Comparison of ENCODE assay signal across 11 cellular contexts in the genomic region with DNA sequence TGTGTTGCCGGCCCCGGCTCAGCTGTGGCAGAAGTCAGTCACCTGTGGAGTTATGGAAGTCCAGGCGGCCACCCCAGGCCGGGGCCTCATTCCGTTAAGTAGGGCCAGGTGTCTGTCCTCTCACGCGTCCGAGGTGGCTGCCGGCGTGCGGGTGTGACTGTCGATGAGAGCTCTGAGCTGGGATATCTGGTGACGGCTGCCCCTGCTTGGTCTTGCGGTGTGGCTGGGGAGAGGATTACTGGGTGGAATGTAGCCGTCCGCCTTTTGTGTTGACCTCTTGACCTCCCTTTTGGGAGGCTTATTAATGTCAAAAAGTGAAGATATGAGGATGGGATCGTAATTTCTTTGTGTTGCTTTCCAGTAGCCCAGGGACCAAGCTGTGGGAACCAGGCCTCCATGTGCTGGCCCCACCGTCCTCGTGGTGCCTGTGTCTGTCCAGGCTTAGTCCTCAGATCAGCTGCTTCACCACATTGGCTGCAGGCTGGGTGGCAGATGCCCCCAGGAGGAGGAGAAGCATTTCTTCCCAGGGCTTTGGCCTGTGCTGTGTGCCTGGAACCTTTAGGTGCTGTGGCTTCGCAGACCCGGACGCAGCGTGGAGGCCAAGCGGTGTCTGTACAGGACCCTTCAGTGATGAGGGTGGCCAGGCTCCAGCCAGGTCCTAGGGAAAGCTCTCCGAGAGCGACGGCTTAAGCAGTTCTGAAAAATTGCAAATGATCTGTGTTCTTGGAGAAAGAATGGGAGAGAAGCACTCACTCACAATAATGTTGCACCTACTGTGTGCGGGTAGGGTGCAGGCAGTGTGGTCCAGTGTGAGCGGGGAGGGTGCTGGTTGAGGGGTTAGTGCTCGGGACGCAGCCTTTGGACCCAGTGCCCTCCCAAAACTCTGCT. TPM values are rescaled to one million over a fixed set of nuclear protein-coding genes. Genes with fewer than 3 reads are reported as not detected.
DNase-seq lines count a peak whose midpoint lies in the region; ATAC-seq, FAIRE-seq and TF ChIP-seq lines count a peak whose summit lies in the region.
"Had no signal": no experiment of that assay in that cellular context is flagged by ENCODE, and none has a peak within 500 bp of the region (broad histone marks: within the 10 kb centered on the region; RNA-seq: fewer than 3 reads in every experiment).

No MANE protein-coding gene starts in this region.

- peaks cover 15% of the 10 kb centered on the region for H3K79me1 ChIP-seq in H1 (ENCODE audit: low read depth, low read length)

- no peak for TF ChIP-seq EP300 in H1 (IDR thresholded peaks at IDR 0.05; ENCODE audit: borderline replicate concordance in 1 of 2, low read depth in 2 of 2, low read length in 2 of 2)

- peaks cover 0 to 8% (median 2%) of the 10 kb centered on the region in 4 experiments; a peak in 4 of 7 replicates for H3K4me1 ChIP-seq in H1 (replicated peaks in 1 of 4; ENCODE audit: control insufficient read depth in 3 of 4, insufficient read depth in 4 of 4, low read length in 3 of 4)
- H3K4me1 ChIP-seq: right lobe of liver had no signal

- H3K9me3 Mint-ChIP-seq in T-helper 2 cell treated with Interferon-gamma antibody and Interleukin-4, amounts not matched to agents 5 μg/mL and 100 μg/mL, for 36 hours: no peaks in the 10 kb centered on the region

- H2BK120ac ChIP-seq in H1 (replicated peaks; ENCODE audit: low read depth, low read length): no peak overlapping the region

- H3K36me3 Mint-ChIP-seq in T-helper 2 cell treated with Interferon-gamma antibody and Interleukin-4, amounts not matched to agents 5 μg/mL and 100 μg/mL, for 36 hours (ENCODE audit: low read depth): peaks cover 43% of the 10 kb centered on the region

- H3K56ac ChIP-seq in H1 (replicated peaks; ENCODE audit: insufficient read length, low read depth, low read length): no peak overlapping the region

- no peak for ATAC-seq in HG02852 (IDR thresholded peaks at IDR 0.05; ENCODE audit: unreplicated experiment)

- no peak for FAIRE-seq in H1 (lab: Jason Lieb, UNC)
- FAIRE-seq: A549 had no signal

- peak overlapping the region; percentile 98 for H3K27ac Mint-ChIP-seq in T-helper 2 cell treated with Interferon-gamma antibody and Interleukin-4, amounts not matched to agents 5 μg/mL and 100 μg/mL, for 36 hours

- no peaks in the 10 kb centered on the region for H3K36me3 ChIP-seq in H1 (ENCODE audit: control insufficient read depth in 2 of 4, insufficient read depth in 4 of 4, low read length in 3 of 4)
- H3K36me3 ChIP-seq: right lobe of liver had no signal

- H2BK20ac ChIP-seq in H1 (ENCODE audit: low read length): no peak overlapping the region

- H4K20me1 ChIP-seq in H1 (replicated peaks in 1 of 2; ENCODE audit: control insufficient read depth in 1 of 2, insufficient read depth in 2 of 2, low read length in 2 of 2): peaks cover 9 to 26% of the 10 kb centered on the region in 2 experiments

- H3K27me3 ChIP-seq in H1 (replicated peaks in 1 of 4; ENCODE audit: control insufficient read depth in 3 of 4, extremely low read depth in 1 of 4, insufficient read depth in 3 of 4, low read length in 3 of 4): no peaks in the 10 kb centered on the region
- H3K27me3 ChIP-seq: right lobe of liver had no signal

- no peak overlapping the region for H4K91ac ChIP-seq in H1 (replicated peaks; ENCODE audit: insufficient read length, low read length)

- H3K18ac ChIP-seq in H1 (ENCODE audit: extremely low read depth, low read length): no peak overlapping the region; the same call in 1 of the 2 replicates

- no peak for TF ChIP-seq POLR2A in H1 (IDR thresholded peaks at IDR 0.05; ENCODE audit: control extremely low read depth in 1 of 2, low read depth in 2 of 2, low read length in 2 of 2)

- no peak overlapping the region for H3K23ac ChIP-seq in H1 (ENCODE audit: insufficient read length)

- 0 out of 2 replicates have a peak overlapping the region, but pooled peaks have one; percentile 24 for H2BK5ac ChIP-seq in H1 (ENCODE audit: low read depth, low read length)

- POLR2A ChIA-PET in RWPE1 (lab: Yijun Ruan, JAX; ENCODE audit: low non-redundant PET) (no interaction called here), H1 (lab: Charles Lee; ENCODE audit: partially characterized antibody) (no interaction called here)

- no peaks in the 10 kb centered on the region for H3K9me3 ChIP-seq in H1 (ENCODE audit: insufficient read depth in 2 of 2, low read depth in 1 of 2, low read length in 1 of 2)
- H3K9me3 ChIP-seq: A549, right lobe of liver had no signal

- no peaks in the 10 kb centered on the region for H3K27me3 Mint-ChIP-seq in T-helper 2 cell treated with Interferon-gamma antibody and Interleukin-4, amounts not matched to agents 5 μg/mL and 100 μg/mL, for 36 hours (ENCODE audit: low read depth)

- WGBS in H1 (ENCODE audit: extremely low coverage in 1 of 2, insufficient coverage in 1 of 2, insufficient read length in 1 of 2, insufficient replicate concordance in 2 of 2, low coverage in 1 of 2, low lambda C conversion rate in 2 of 2, missing lambda C conversion rate in 1 of 2), 2 experiments: 89% methylated on average over 30 of the region's 31 CpGs; no CpG with 5 or more reads in 1 of the 2 experiments

- no peak overlapping the region for H3K14ac ChIP-seq in H1 (ENCODE audit: insufficient read length)

- no peak overlapping the region for H2BK15ac ChIP-seq in H1 (ENCODE audit: low read length)

- no peak overlapping the region for H4K8ac ChIP-seq in H1 (ENCODE audit: extremely low read depth, insufficient read depth, low read length)

- H2BK12ac ChIP-seq in H1 (ENCODE audit: low read depth, low read length): no peak overlapping the region

- H3K27ac ChIP-seq in RWPE1 (peak overlapping the region; percentile 52), H1 (ENCODE audit: low read depth, low read length) (peak overlapping the region; percentile 53; the same call in 1 of the 2 replicates)
- H3K27ac ChIP-seq: right lobe of liver had no signal

- H3K4me1 Mint-ChIP-seq in T-helper 2 cell treated with Interferon-gamma antibody and Interleukin-4, amounts not matched to agents 5 μg/mL and 100 μg/mL, for 36 hours (ENCODE audit: low read depth): peaks cover 69% of the 10 kb centered on the region

- H3K79me2 ChIP-seq in H1 (ENCODE audit: control insufficient read depth in 1 of 2, insufficient read depth in 2 of 2, low read length in 2 of 2): peaks cover 0 to 18% of the 10 kb centered on the region in 2 experiments; a peak in 1 of 4 replicates

- H3K4me3 ChIP-seq in H1 (ENCODE audit: extremely low read depth in 1 of 4, insufficient read depth in 2 of 4, low read depth in 3 of 4, low read length in 4 of 4) (no peak overlapping the region), retinal pigment epithelial cell (ENCODE audit: low read length) (no peak overlapping the region)
- H3K4me3 ChIP-seq: A549, right lobe of liver had no signal

- no peak overlapping the region for H3K4ac ChIP-seq in H1 (replicated peaks; ENCODE audit: insufficient read length, low read depth, low read length)

- CTCF ChIA-PET in RWPE1 (lab: Yijun Ruan, JAX) (interaction anchor here (0.5 kb wide), 1 partner anchor 432 kb away, joined by 4 read pairs; no protein-coding TSS in a partner anchor), H1 (lab: Charles Lee; ENCODE audit: partially characterized antibody) (interaction anchor here (1.3 to 2.2 kb wide), 7 partner anchors 9 to 46 kb away, joined by 3 to 6 read pairs (median 4); no protein-coding TSS in a partner anchor)

- no peak for TF ChIP-seq CTCF in RWPE1 (conservative IDR thresholded peaks at IDR 0.05; ENCODE audit: low read depth)
- TF ChIP-seq CTCF in H1 (IDR thresholded peaks at IDR 0.05; ENCODE audit: control extremely low read depth in 1 of 3, insufficient read depth in 1 of 3, low read depth in 1 of 3, low read length in 3 of 3): no peak
- TF ChIP-seq CTCF in retinal pigment epithelial cell (conservative IDR thresholded peaks at IDR 0.05; ENCODE audit: low read depth, low read length): no peak

- H3K4me2 ChIP-seq in H1 (ENCODE audit: insufficient read depth in 1 of 2, low read depth in 2 of 2, low read length in 2 of 2): no peak overlapping the region
- H3K4me2 ChIP-seq: A549 had no signal

- H2AFZ ChIP-seq in H1 (ENCODE audit: low read length): no peak overlapping the region

- no peak for TF ChIP-seq RAD21 in H1 (IDR thresholded peaks at IDR 0.05 in 1 of 2, conservative IDR thresholded peaks at IDR 0.05 in 1 of 2; ENCODE audit: low read depth in 2 of 2, low read length in 2 of 2)

- H3K4me3 Mint-ChIP-seq in T-helper 2 cell treated with Interferon-gamma antibody and Interleukin-4, amounts not matched to agents 5 μg/mL and 100 μg/mL, for 36 hours: peak overlapping the region; percentile 87

- DNase-seq in T-helper 2 cell treated with Interferon-gamma antibody and Interleukin-4, amounts not matched to agents 5 μg/mL and 100 μg/mL, for 36 hours (ENCODE audit: low spot score): no peak
- no peak for DNase-seq in T-helper 2 cell
- no peak for DNase-seq in RWPE1 (ENCODE audit: low spot score)
- DNase-seq in H1 (ENCODE audit: low read depth in 1 of 2, low spot score in 2 of 2): no peak
- DNase-seq in retinal pigment epithelial cell (ENCODE audit: low read depth): peak; percentile 65
- no peak for DNase-seq in HuH-7 (ENCODE audit: low spot score)
- DNase-seq in HuH-7.5 (ENCODE audit: low spot score): no peak
- DNase-seq: Karpas-422 had no signal

- no peak overlapping the region for H4K5ac ChIP-seq in H1 (ENCODE audit: insufficient read length, low read depth, low read length)

- H2AK5ac ChIP-seq in H1 (ENCODE audit: low read depth, low read length): no peak overlapping the region

- no peaks in the 10 kb centered on the region for H3K23me2 ChIP-seq in H1 (ENCODE audit: low read depth, low read length)

- H3K9ac ChIP-seq in H1 (replicated peaks in 1 of 4; ENCODE audit: extremely low read depth in 1 of 4, low read depth in 3 of 4, low read length in 3 of 4): no peak overlapping the region; a peak in 1 of 7 replicates

TF ChIP-seq in H1, 55 proteins besides CTCF, POLR2A, EP300 and RAD21 (continues in another document):
- no peak for TF ChIP-seq CTBP2 (IDR thresholded peaks at IDR 0.05; ENCODE audit: borderline replicate concordance, insufficient read depth, insufficient read length, low read length)
- TF ChIP-seq SIX5 (IDR thresholded peaks at IDR 0.05; ENCODE audit: low read depth, low read length): no peak
- TF ChIP-seq NANOG (IDR thresholded peaks at IDR 0.05; ENCODE audit: insufficient read depth, low read depth, low read length, poor library complexity, severe bottlenecking): no peak
- TF ChIP-seq SP4 (IDR thresholded peaks at IDR 0.05; ENCODE audit: low read length): no peak

RNA-seq across cellular contexts. Expression of a gene that starts 23.2 kb away (rescaled TPM):
- not detected in 2 replicates for total RNA-seq in H1 (2021; fragmentation: NEBNext Ultra II Directional; extraction: Animal tissue kit (Norgen Biotek cat#: 25700))
- 0.02 TPM in 1 of 2 replicates, not detected in the other for polyA plus RNA-seq in H1 (2011; rRNA removed)
- not detected for polyA plus RNA-seq in H1 (2011; cell fraction: cytosol; rRNA removed)
- polyA plus RNA-seq in H1 (2011; cell fraction: nucleus; rRNA removed): not detected
- 0.12 to 0.14 TPM in 2 of 4 replicates, not detected in the others for polyA plus RNA-seq in H1 (2012, experiment 1 of 2)
- polyA plus RNA-seq in H1 (2012, experiment 2 of 2): 0.04 TPM
- 0.02 TPM for polyA plus RNA-seq in H1 (2013, experiment 1 of 2)
- polyA plus RNA-seq in H1 (2013, experiment 2 of 2): 0.02 TPM
- not detected in 2 replicates for polyA minus RNA-seq in H1 (2011; rRNA and poly(A)+ RNA removed)
- not detected for polyA minus RNA-seq in H1 (2011; cell fraction: cytosol; rRNA and poly(A)+ RNA removed)
- polyA minus RNA-seq in H1 (2011; cell fraction: nucleus; rRNA and poly(A)+ RNA removed): not detected
- total RNA-seq: right lobe of liver had no signal
- polyA plus RNA-seq: A549 had no signal
